In genomic region chr20:36859700-36860330, GRCh38 we compare ENCODE assay signal across 17 cellular contexts. TPM values are rescaled to one million over a fixed set of nuclear protein-coding genes. Genes with fewer than 3 reads are reported as not detected.
A peak's percentile ranks its signal among the peaks of the same experiment; 100 is the strongest.
DNase-seq lines count a peak whose midpoint lies in the region; ATAC-seq, FAIRE-seq and TF ChIP-seq lines count a peak whose summit lies in the region.
"Had no signal": no experiment of that assay in that cellular context is flagged by ENCODE, and none has a peak within 500 bp of the region (broad histone marks: within the 10 kb centered on the region; RNA-seq: fewer than 3 reads in every experiment).

No MANE protein-coding gene starts in this region.

- POLR2A ChIA-PET in MCF 10A (lab: Yijun Ruan, JAX) (interaction anchor here (0.7 to 7.4 kb wide), 7 partner anchors 11 to 63 kb away, joined by 3 to 88 read pairs (median 5); no protein-coding TSS in a partner anchor), K562 (lab: Yijun Ruan, JAX) (interaction anchor here (1.0 to 10.6 kb wide), 4 partner anchors 12 to 395 kb away, joined by 3 to 65 read pairs (median 6); no protein-coding TSS in a partner anchor)

- peak overlapping the region; percentile 3 for H3K27ac Mint-ChIP-seq in MCF 10A (ENCODE audit: low read depth, unreplicated experiment)

- no peaks in the 10 kb centered on the region for H3K9me3 ChIP-seq in mammary epithelial cell (replicated peaks; ENCODE audit: insufficient read depth, low read length)
- no peaks in the 10 kb centered on the region for H3K9me3 ChIP-seq in K562 (replicated peaks; ENCODE audit: control insufficient read depth, insufficient read depth, low read depth, low read length)
- H3K9me3 ChIP-seq in muscle layer of colon (ENCODE audit: low read length): no peaks in the 10 kb centered on the region
- H3K9me3 ChIP-seq in tibial nerve: no peaks in the 10 kb centered on the region
- H3K9me3 ChIP-seq: A549 had no signal

- H3K27me3 Mint-ChIP-seq in MCF 10A (ENCODE audit: insufficient read depth, unreplicated experiment): no peaks in the 10 kb centered on the region

- no peaks in the 10 kb centered on the region for H3K9me1 ChIP-seq in K562 (ENCODE audit: control insufficient read depth, insufficient read depth, low read length)

- CTCF ChIA-PET in MCF 10A (lab: Yijun Ruan, JAX): interaction anchor here (0.8 to 2.4 kb wide), 5 partner anchors 10 to 247 kb away, joined by 3 to 13 read pairs (median 3); no protein-coding TSS in a partner anchor
- CTCF ChIA-PET in mammary epithelial cell (lab: Charles Lee; ENCODE audit: low non-redundant PET): no interaction called here
- CTCF ChIA-PET in K562 (lab: Yijun Ruan, JAX; ENCODE audit: low intra/inter-chr PET ratio): interaction anchor here (0.6 to 0.7 kb wide), 2 partner anchors 353 to 690 kb away, joined by 3 read pairs; no protein-coding TSS in a partner anchor

- H3K4me3 ChIP-seq in mammary epithelial cell (replicated peaks in 1 of 3; ENCODE audit: insufficient read depth in 1 of 3, low read depth in 2 of 3, low read length in 3 of 3): no peak overlapping the region
- no peak overlapping the region for H3K4me3 ChIP-seq in K562
- H3K4me3 ChIP-seq in muscle layer of colon (ENCODE audit: low read depth in 1 of 2, low read length in 2 of 2): no peak overlapping the region
- no peak overlapping the region for H3K4me3 ChIP-seq in tibial nerve
- H3K4me3 ChIP-seq: A549, smooth muscle cell had no signal

- no peaks in the 10 kb centered on the region for H3K27me3 ChIP-seq in mammary epithelial cell (ENCODE audit: insufficient read depth, low read length)
- H3K27me3 ChIP-seq in K562 (ENCODE audit: control insufficient read depth in 2 of 2, insufficient read depth in 2 of 2, low read length in 2 of 2): no peaks in the 10 kb centered on the region
- H3K27me3 ChIP-seq in muscle layer of colon (ENCODE audit: control insufficient read depth in 1 of 2, insufficient read depth in 2 of 2, low read length in 2 of 2): no peaks in the 10 kb centered on the region
- H3K27me3 ChIP-seq in tibial nerve: no peaks in the 10 kb centered on the region

- H3K36me3 ChIP-seq in mammary epithelial cell (ENCODE audit: insufficient read depth, low read length) (no peaks in the 10 kb centered on the region), K562 (ENCODE audit: control insufficient read depth, insufficient read depth, low read length) (peaks cover 46% of the 10 kb centered on the region), muscle layer of colon (ENCODE audit: insufficient read depth, low read length) (no peaks in the 10 kb centered on the region), tibial nerve (no peaks in the 10 kb centered on the region)

- TF ChIP-seq EP300 in K562 (IDR thresholded peaks at IDR 0.05; ENCODE audit: low read length) (no peak), tibial nerve (IDR thresholded peaks at IDR 0.05) (no peak)

- TF ChIP-seq CTCF in MCF 10A (IDR thresholded peaks at IDR 0.05; ENCODE audit: unreplicated experiment): no peak
- TF ChIP-seq CTCF in mammary epithelial cell (conservative IDR thresholded peaks at IDR 0.05 in 1 of 2, IDR thresholded peaks at IDR 0.05 in 1 of 2; ENCODE audit: extremely low read depth in 1 of 2, insufficient read depth in 1 of 2, low read depth in 1 of 2, low read length in 2 of 2): no peak
- no peak for TF ChIP-seq CTCF in K562 (IDR thresholded peaks at IDR 0.05 in 2 of 3, conservative IDR thresholded peaks at IDR 0.05 in 1 of 3; ENCODE audit: insufficient read depth in 2 of 3, low read depth in 1 of 3, low read length in 3 of 3)
- TF ChIP-seq CTCF in tibial nerve (IDR thresholded peaks at IDR 0.05): no peak

- dilution Hi-C loops in mammary epithelial cell (cut with HindIII; ENCODE audit: low sequenced_read_pairs): loop anchor here (5.0 kb wide), 4 partner anchors 43 to 363 kb away; partner anchors contain the start of gene DSN1

- H3K4me3 Mint-ChIP-seq in MCF 10A (ENCODE audit: unreplicated experiment): no peak overlapping the region
- H3K4me3 Mint-ChIP-seq: central memory CD8-positive, alpha-beta T cell had no signal

- peaks cover 59% of the 10 kb centered on the region for H3K4me1 Mint-ChIP-seq in MCF 10A (ENCODE audit: insufficient read depth, unreplicated experiment)

- H2AFZ ChIP-seq in mammary epithelial cell (ENCODE audit: low read depth, low read length): no peak overlapping the region
- H2AFZ ChIP-seq in K562 (ENCODE audit: low read depth, low read length): no peak overlapping the region

- no peaks in the 10 kb centered on the region for H4K20me1 ChIP-seq in mammary epithelial cell (ENCODE audit: insufficient read depth, low read length)
- H4K20me1 ChIP-seq in K562 (replicated peaks; ENCODE audit: control insufficient read depth, insufficient read depth, low read length): 0 out of 2 replicates have a peak, but pooled peaks cover 14% of the 10 kb centered on the region

- WGBS in mammary epithelial cell (ENCODE audit: low coverage, missing lambda C conversion rate): 83% methylated on average over 6 of the region's 6 CpGs
- 49% methylated on average over 6 of the region's 6 CpGs for WGBS in K562 (ENCODE audit: insufficient coverage, low coverage, missing lambda C conversion rate)
- WGBS in tibial nerve, 2 donors: 42% methylated on average over 6 of the region's 6 CpGs

- no peak for TF ChIP-seq POLR2A in K562 (conservative IDR thresholded peaks at IDR 0.05)
- TF ChIP-seq POLR2A in tibial nerve (IDR thresholded peaks at IDR 0.05): no peak

- in situ Hi-C loops in mammary epithelial cell (cut with MboI; ENCODE audit: low sequenced_read_pairs in 2 of 2): no loop called here
- in situ Hi-C loops in K562 (cut with MboI): no loop called here

- no peak for FAIRE-seq in K562 (lab: Jason Lieb, UNC)
- FAIRE-seq: A549 had no signal

- DNase-seq in MCF 10A (ENCODE audit: unreplicated experiment) (no peak), mammary epithelial cell (no peak), K562 (ENCODE audit: extremely low read depth in 1 of 4, low spot score in 3 of 4) (no peak), tibial nerve (ENCODE audit: low spot score in 2 of 2) (no peak), HT-29 (ENCODE audit: low spot score) (no peak), NCI-H1436 treated with DMSO at 0.1 percent for 48 hours (lab: John Stamatoyannopoulos, UW) (no peak), MV-4-11 (lab: John Stamatoyannopoulos, UW) (no peak)
- DNase-seq: activated naive CD4-positive, alpha-beta T cell; naive thymus-derived CD4-positive, alpha-beta T cell; NCI-H2171; OCI-M1 had no signal

- H3K4me1 ChIP-seq in mammary epithelial cell (ENCODE audit: insufficient read depth, low read length): peaks cover 70% of the 10 kb centered on the region
- peaks cover 34 to 56% of the 10 kb centered on the region in 2 experiments for H3K4me1 ChIP-seq in K562 (replicated peaks in 1 of 2; ENCODE audit: control insufficient read depth in 2 of 2, insufficient read depth in 2 of 2, low read length in 2 of 2)
- peaks cover 71% of the 10 kb centered on the region for H3K4me1 ChIP-seq in muscle layer of colon (ENCODE audit: insufficient read depth, low read length)
- peaks cover 0 to 83% (median 55%) of the 10 kb centered on the region in 4 donors for H3K4me1 ChIP-seq in tibial nerve

- ATAC-seq in K562: no peak
- ATAC-seq: A549; naive thymus-derived CD4-positive, alpha-beta T cell had no signal

- no peaks in the 10 kb centered on the region for H3K9me3 Mint-ChIP-seq in MCF 10A (ENCODE audit: unreplicated experiment)
- H3K9me3 Mint-ChIP-seq: central memory CD8-positive, alpha-beta T cell; naive thymus-derived CD4-positive, alpha-beta T cell had no signal

- intact Hi-C loops in MCF 10A (cut with micrococcal nuclease) (loop anchor here (5.0 kb wide), 1 partner anchor 68 kb away; no protein-coding TSS in a partner anchor), mammary epithelial cell (cut with micrococcal nuclease) (loop anchor here (5.0 kb wide), 2 partner anchors 38 to 398 kb away; no protein-coding TSS in a partner anchor), K562 (cut with micrococcal nuclease) (loop anchor here (5.0 kb wide), 1 partner anchor 88 kb away; the partner anchor contains the start of gene DSN1)

- H3K27ac ChIP-seq in mammary epithelial cell (ENCODE audit: insufficient read depth, low read depth, low read length): no peak overlapping the region
- H3K27ac ChIP-seq in K562 (ENCODE audit: extremely low read depth, low read depth, low read length): peak overlapping the region; percentile 42; the same call in 1 of the 3 replicates
- H3K27ac ChIP-seq in muscle layer of colon (ENCODE audit: low read depth, low read length): peak overlapping the region; percentile 99
- H3K27ac ChIP-seq in tibial nerve: peak overlapping the region in 3 of 4 donors; percentile 35 to 97 (median 96)

- peaks cover 22% of the 10 kb centered on the region for H3K36me3 Mint-ChIP-seq in MCF 10A (ENCODE audit: insufficient read depth, unreplicated experiment)

- no peak for TF ChIP-seq RAD21 in K562 (CRISPR knock-in tag; conservative IDR thresholded peaks at IDR 0.05 in 1 of 2, IDR thresholded peaks at IDR 0.05 in 1 of 2)

- no TSS peak for BruUV-seq in MCF 10A (replicated peaks; lab: Mats Ljungman, UMichigan)
- BruUV-seq in mammary epithelial cell (replicated peaks; lab: Mats Ljungman, UMichigan): no TSS peak
- BruUV-seq in K562 (replicated peaks; lab: Mats Ljungman, UMichigan): no TSS peak

- H3K4me2 ChIP-seq in mammary epithelial cell (ENCODE audit: insufficient read depth, low read depth, low read length) (no peak overlapping the region), K562 (ENCODE audit: insufficient read depth, low read length) (peak overlapping the region; percentile 89)
- H3K4me2 ChIP-seq: A549, smooth muscle cell had no signal

- peaks cover 71% of the 10 kb centered on the region for H3K79me2 ChIP-seq in mammary epithelial cell (ENCODE audit: insufficient read depth, low read length)
- peaks cover 84% of the 10 kb centered on the region for H3K79me2 ChIP-seq in K562 (ENCODE audit: control insufficient read depth, insufficient read depth, low read length)

- H3K9ac ChIP-seq in mammary epithelial cell (ENCODE audit: insufficient read depth, low read length): no peak overlapping the region
- peak overlapping the region in 1 of 2 experiments; percentile 53; a peak in 1 of 4 replicates for H3K9ac ChIP-seq in K562 (ENCODE audit: insufficient read depth in 1 of 2, low read depth in 2 of 2, low read length in 2 of 2)
- H3K9ac ChIP-seq in muscle layer of colon (ENCODE audit: low read length): peak overlapping the region; percentile 11

RNA-seq across cellular contexts. Expression of gene TLDC2, which starts 16.1 kb away (rescaled TPM):
- total RNA-seq in MCF 10A (2022) (not detected in 2 replicates), mammary epithelial cell (not detected), K562 (2014; rRNA removed) (not detected in 2 replicates), K562 (2014; rRNA removed; fragmentation: Illumina TruSeq; extraction: Trizol) (not detected in 2 replicates), K562 (2015; rRNA removed; fragmentation: Illumina TruSeq; extraction: Trizol) (not detected in 2 replicates), K562 (2021) (not detected in 2 replicates), tibial nerve (not detected)
- polyA plus RNA-seq in mammary epithelial cell (not detected), K562 (2011; rRNA removed) (not detected in 2 replicates), K562 (2014; fragmentation: Illumina TruSeq; extraction: Trizol) (not detected in 2 replicates), K562 (2014; fragmentation: Nextera tagmentation; extraction: Ambion mirVana) (not detected), K562 (2014; rRNA removed) (not detected in 2 replicates)
- polyA minus RNA-seq in mammary epithelial cell: not detected
- total RNA-seq in K562 (2011; cell fraction: chromatin; rRNA removed; ENCODE audit: low replicate concordance): not detected in 2 replicates
- total RNA-seq in K562 (2011; cell fraction: nucleolus; rRNA removed): not detected in 2 replicates
- not detected in 2 replicates for total RNA-seq in K562 (2011; cell fraction: nucleoplasm; rRNA removed)
- polyA plus RNA-seq in K562 (2011; cell fraction: cytosol; rRNA removed): 0.04 TPM in 1 of 2 replicates, not detected in the other
- not detected in 2 replicates for polyA plus RNA-seq in K562 (2011; cell fraction: nucleus; rRNA removed)
- 0.15 and 0.17 TPM in 2 replicates for polyA plus RNA-seq in K562 (2012)
- not detected in 2 replicates for polyA minus RNA-seq in K562 (2011; rRNA and poly(A)+ RNA removed)
- not detected in 2 replicates for polyA minus RNA-seq in K562 (2011; cell fraction: cytosol; rRNA and poly(A)+ RNA removed)
- polyA minus RNA-seq in K562 (2011; cell fraction: nucleus; rRNA and poly(A)+ RNA removed): not detected in 2 replicates
- total RNA-seq in HT-29 (2014; rRNA removed; shearing (Covaris generic)): 0.25 and 0.89 TPM in 2 replicates
- total RNA-seq: M059J; smooth muscle cell; T-helper 2 cell treated with Interferon-gamma antibody and Interleukin-4, amounts not matched to agents 100 ng/mL and 5 ng/mL, for 36 hours had no signal
- polyA plus RNA-seq: smooth muscle cell had no signal
